In the genomic region with DNA sequence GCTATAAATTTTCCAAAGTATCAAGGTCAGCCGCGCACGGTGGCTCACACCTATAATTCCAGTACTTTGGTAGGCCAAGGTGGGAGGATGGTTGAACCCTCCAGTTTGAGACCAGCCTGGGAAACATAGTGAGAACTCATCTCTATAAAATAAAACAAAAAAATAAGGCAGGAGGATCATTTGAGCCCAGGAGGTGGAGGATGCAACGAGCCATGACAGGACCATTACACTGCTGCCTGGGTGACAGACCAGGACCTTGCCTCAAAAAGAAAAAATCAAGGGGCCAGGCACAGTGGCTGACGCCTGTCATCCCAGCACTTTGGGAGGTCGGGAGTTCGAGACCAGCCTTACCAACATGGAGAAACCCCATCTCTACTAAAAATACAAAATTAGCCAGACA, we compare ENCODE assay signal across 14 cellular contexts.
DNase-seq lines count a peak whose midpoint lies in the region; ATAC-seq and TF ChIP-seq lines count a peak whose summit lies in the region.
"Had no signal": no experiment of that assay in that cellular context is flagged by ENCODE, and none has a peak within 500 bp of the region (broad histone marks: within the 10 kb centered on the region; RNA-seq: fewer than 3 reads in every experiment).

No MANE protein-coding gene starts in this region.

- peaks cover 65% of the 10 kb centered on the region for H3K4me1 ChIP-seq in DND-41 (ENCODE audit: insufficient read depth, low read length)
- peaks cover 91% of the 10 kb centered on the region for H3K4me1 ChIP-seq in OCI-LY7 (ENCODE audit: insufficient read depth, low read length, poor library complexity, severe bottlenecking)
- peaks cover 26 to 27% of the 10 kb centered on the region in 2 donors for H3K4me1 ChIP-seq in naive thymus-derived CD4-positive, alpha-beta T cell (ENCODE audit: control insufficient read depth in 2 of 2, insufficient read depth in 2 of 2, low read length in 2 of 2)
- H3K4me1 ChIP-seq: SJCRH30 had no signal

- peaks cover 0 to 5% (median 1%) of the 10 kb centered on the region in 3 donors for H3K9me3 Mint-ChIP-seq in IgD-negative memory B cell
- peaks cover 0 to 8% (median 3%) of the 10 kb centered on the region in 11 donors for H3K9me3 Mint-ChIP-seq in naive thymus-derived CD4-positive, alpha-beta T cell

- CTCF ChIA-PET in OCI-LY7 (lab: Charles Lee; ENCODE audit: unreplicated experiment): interaction anchor here (1.1 kb wide), 1 partner anchor 18 kb away, joined by 3 read pairs; no protein-coding TSS in a partner anchor
- CTCF ChIA-PET in naive thymus-derived CD4-positive, alpha-beta T cell (lab: Charles Lee): no interaction called here

- no peak for TF ChIP-seq CTCF in DND-41 (IDR thresholded peaks at IDR 0.05; ENCODE audit: borderline replicate concordance, extremely low read depth, low read length, poor library complexity, severe bottlenecking)
- no peak for TF ChIP-seq CTCF in OCI-LY7 (conservative IDR thresholded peaks at IDR 0.05; ENCODE audit: low read length)

- POLR2A ChIA-PET in OCI-LY7 (lab: Charles Lee): interaction anchor here (1.8 kb wide), 1 partner anchor 18 kb away, joined by 3 read pairs; no protein-coding TSS in a partner anchor
- POLR2A ChIA-PET in naive thymus-derived CD4-positive, alpha-beta T cell (lab: Charles Lee): no interaction called here

- no peak for ATAC-seq in DND-41 (ENCODE audit: insufficient read depth, low read depth)
- ATAC-seq in naive thymus-derived CD4-positive, alpha-beta T cell: no peak
- ATAC-seq in GM18907 (IDR thresholded peaks at IDR 0.05; ENCODE audit: unreplicated experiment): no peak
- ATAC-seq in HG03135 (IDR thresholded peaks at IDR 0.05; ENCODE audit: unreplicated experiment): no peak

- H3K9me2 ChIP-seq in OCI-LY7 (ENCODE audit: insufficient read depth, low read length): no peaks in the 10 kb centered on the region

- DNase-seq in DND-41 (no peak), OCI-LY7 (ENCODE audit: low spot score) (peak; percentile 64), NCI-H774 (lab: John Stamatoyannopoulos, UW) (no peak)
- no peak for DNase-seq in naive thymus-derived CD4-positive, alpha-beta T cell
- DNase-seq: C1 segment of cervical spinal cord, HCEC 1CT, NCI-H1092 treated with DMSO at 0.1 percent for 48 hours, NCI-H1694 treated with DMSO at 0.1 percent for 48 hours, NCI-H82, SJCRH30, SW 1271 had no signal

- H3K36me3 ChIP-seq in DND-41 (ENCODE audit: insufficient read depth, low read length) (peaks cover 5% of the 10 kb centered on the region; the same call in 1 of the 2 replicates), OCI-LY7 (ENCODE audit: insufficient read depth, low read length) (peaks cover 25% of the 10 kb centered on the region)
- no peaks in the 10 kb centered on the region for H3K36me3 ChIP-seq in naive thymus-derived CD4-positive, alpha-beta T cell (ENCODE audit: control insufficient read depth in 2 of 3, insufficient read depth in 3 of 3, low read length in 3 of 3)
- H3K36me3 ChIP-seq: SJCRH30 had no signal

- peak overlapping the region; percentile 34; the same call in 1 of the 2 replicates for H3K9ac ChIP-seq in DND-41 (ENCODE audit: low read depth, low read length)

- H3K27me3 Mint-ChIP-seq in IgD-negative memory B cell: peaks cover 1% of the 10 kb centered on the region
- no peaks in the 10 kb centered on the region for H3K27me3 Mint-ChIP-seq in naive thymus-derived CD4-positive, alpha-beta T cell

- H3K4me2 ChIP-seq in DND-41 (ENCODE audit: insufficient read depth, low read length): peak overlapping the region; percentile 43
- H3K4me2 ChIP-seq in OCI-LY7 (ENCODE audit: low read length): peak overlapping the region; percentile 87

- intact Hi-C loops in OCI-LY7 (cut with micrococcal nuclease; ENCODE audit: unreplicated experiment): no loop called here
- intact Hi-C loops in naive thymus-derived CD4-positive, alpha-beta T cell (cut with micrococcal nuclease): no loop called here

- peaks cover 66 to 75% (median 73%) of the 10 kb centered on the region in 3 donors for H3K4me1 Mint-ChIP-seq in IgD-negative memory B cell
- peaks cover 35 to 88% (median 79%) of the 10 kb centered on the region in 7 donors for H3K4me1 Mint-ChIP-seq in naive thymus-derived CD4-positive, alpha-beta T cell

- no peaks in the 10 kb centered on the region for H3K27me3 ChIP-seq in DND-41 (ENCODE audit: insufficient read depth, low read length, poor library complexity)
- H3K27me3 ChIP-seq in naive thymus-derived CD4-positive, alpha-beta T cell (ENCODE audit: control insufficient read depth in 2 of 2, insufficient read depth in 2 of 2, low read length in 2 of 2): no peaks in the 10 kb centered on the region
- H3K27me3 ChIP-seq: SJCRH30 had no signal

- peaks cover 8% of the 10 kb centered on the region for H3K36me3 Mint-ChIP-seq in IgD-negative memory B cell
- peaks cover 6 to 24% (median 15%) of the 10 kb centered on the region in 5 donors for H3K36me3 Mint-ChIP-seq in naive thymus-derived CD4-positive, alpha-beta T cell

- H3K4me3 ChIP-seq in DND-41 (ENCODE audit: low read depth in 1 of 2, low read length in 2 of 2) (no peak overlapping the region), OCI-LY7 (ENCODE audit: low read depth, low read length, poor library complexity, severe bottlenecking) (peak overlapping the region; percentile 56)
- H3K4me3 ChIP-seq in naive thymus-derived CD4-positive, alpha-beta T cell (ENCODE audit: low read length): no peak overlapping the region
- H3K4me3 ChIP-seq: SJCRH30 had no signal

- H2AFZ ChIP-seq in DND-41 (ENCODE audit: low read depth, low read length): no peak overlapping the region
- no peak overlapping the region for H2AFZ ChIP-seq in OCI-LY7 (ENCODE audit: low read length)

- H3K9me3 ChIP-seq in DND-41 (ENCODE audit: insufficient read depth, low read length, severe bottlenecking) (peaks cover 5% of the 10 kb centered on the region), OCI-LY7 (ENCODE audit: low read length) (peaks cover 22% of the 10 kb centered on the region)
- peaks cover 0 to 4% (median 0%) of the 10 kb centered on the region in 3 experiments for H3K9me3 ChIP-seq in naive thymus-derived CD4-positive, alpha-beta T cell (ENCODE audit: control insufficient read depth in 2 of 3, low read length in 3 of 3)
- H3K9me3 ChIP-seq: SJCRH30 had no signal

- H3K4me3 Mint-ChIP-seq in IgD-negative memory B cell: peak overlapping the region in 2 of 4 donors; percentile 34 to 74
- H3K4me3 Mint-ChIP-seq in naive thymus-derived CD4-positive, alpha-beta T cell: peak overlapping the region in 6 of 10 donors; percentile 7 to 68 (median 34)

- H3K27ac Mint-ChIP-seq in IgD-negative memory B cell: peak overlapping the region; percentile 41 to 74 (median 55)
- H3K27ac Mint-ChIP-seq in naive thymus-derived CD4-positive, alpha-beta T cell: peak overlapping the region in 1 of 9 donors; percentile 57

- H4K20me1 ChIP-seq in DND-41 (ENCODE audit: insufficient read depth, low read length): peaks cover 68% of the 10 kb centered on the region
- no peaks in the 10 kb centered on the region; the same call in 1 of the 2 replicates for H4K20me1 ChIP-seq in OCI-LY7 (ENCODE audit: insufficient read depth, low read length)

- H3K27ac ChIP-seq in DND-41 (ENCODE audit: low read length): peak overlapping the region; percentile 68
- H3K27ac ChIP-seq in OCI-LY7 (ENCODE audit: low read depth, low read length, poor library complexity, severe bottlenecking): peak overlapping the region; percentile 100
- no peak overlapping the region for H3K27ac ChIP-seq in naive thymus-derived CD4-positive, alpha-beta T cell (ENCODE audit: low read depth, low read length)
- H3K27ac ChIP-seq: SJCRH30 had no signal

- H3K79me2 ChIP-seq in DND-41 (ENCODE audit: insufficient read depth, low read length) (peaks cover 90% of the 10 kb centered on the region), OCI-LY7 (ENCODE audit: insufficient read depth, low read depth, low read length) (peaks cover 100% of the 10 kb centered on the region)

- no TSS peak for BruUV-seq in OCI-LY7 (replicated peaks; lab: Mats Ljungman, UMichigan)
